Comparison of ENCODE assay signal across 1 cellular context in the genomic region with DNA sequence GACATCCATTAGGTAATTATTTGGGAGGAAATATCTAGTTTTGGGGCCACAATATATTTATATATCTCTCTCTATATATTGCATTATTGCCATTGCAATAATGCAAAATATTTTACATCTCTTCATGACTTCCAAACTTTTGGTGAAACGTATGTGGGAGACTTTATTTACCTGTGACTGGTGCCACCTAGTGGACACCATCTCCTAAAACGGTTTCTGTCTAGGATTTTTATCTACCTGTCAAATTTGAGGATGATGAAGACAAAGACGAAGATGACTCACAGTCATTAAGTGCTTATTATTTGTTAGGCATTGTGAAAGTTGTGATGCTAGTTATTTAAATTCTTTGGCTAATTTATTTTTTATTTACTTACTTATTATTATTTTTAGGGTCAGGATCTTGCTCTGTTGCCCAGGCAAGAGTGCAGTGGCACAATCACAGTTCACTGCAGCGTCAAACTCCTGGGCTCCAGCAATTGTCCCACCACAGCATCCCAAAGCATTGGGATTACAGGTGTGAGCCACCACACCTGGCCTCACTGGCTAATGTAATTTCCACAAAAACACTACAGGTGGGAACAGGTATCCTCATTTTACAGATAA.
A peak's percentile ranks its signal among the peaks of the same experiment; 100 is the strongest.
TF ChIP-seq lines count a peak whose summit lies in the region.

No MANE protein-coding gene starts in this region.

TF ChIP-seq in HepG2, 621 proteins besides CTCF, POLR2A, EP300 and RAD21 (continued from another document):
- TF ChIP-seq HNF4G (IDR thresholded peaks at IDR 0.05; ENCODE audit: borderline replicate concordance, low read depth, low read length) (no peak), HNF4G (CRISPR knock-in tag; IDR thresholded peaks at IDR 0.05; ENCODE audit: borderline replicate concordance, low read depth) (no peak), ZSCAN12 (CRISPR knock-in tag; IDR thresholded peaks at IDR 0.05) (no peak), SRF (IDR thresholded peaks at IDR 0.05; ENCODE audit: low read depth, low read length) (no peak), FOXA3 (CRISPR knock-in tag; IDR thresholded peaks at IDR 0.05) (0 out of 2 replicates have a peak, but pooled peaks have one; percentile 11), FOXM1 (CRISPR knock-in tag; IDR thresholded peaks at IDR 0.05) (no peak), ZNF264 (CRISPR knock-in tag; IDR thresholded peaks at IDR 0.05) (no peak), SMC3 (IDR thresholded peaks at IDR 0.05; ENCODE audit: low read length) (peak; percentile 80), STAT5B (CRISPR knock-in tag; IDR thresholded peaks at IDR 0.05) (no peak)
- TF ChIP-seq, protein P1, sequence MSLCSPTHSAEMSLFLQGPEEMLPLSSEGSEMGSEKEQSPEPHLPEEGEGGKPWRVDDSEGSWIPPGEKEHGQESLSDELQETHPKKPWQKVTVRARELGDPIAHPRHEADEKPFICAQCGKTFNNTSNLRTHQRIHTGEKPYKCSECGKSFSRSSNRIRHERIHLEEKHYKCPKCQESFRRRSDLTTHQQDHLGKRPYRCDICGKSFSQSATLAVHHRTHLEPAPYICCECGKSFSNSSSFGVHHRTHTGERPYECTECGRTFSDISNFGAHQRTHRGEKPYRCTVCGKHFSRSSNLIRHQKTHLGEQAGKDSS (CRISPR knock-in tag; IDR thresholded peaks at IDR 0.05; ENCODE audit: borderline replicate concordance, low read depth), result no peak
